ENCODE assay signal across 8 cellular contexts in the genomic region with DNA sequence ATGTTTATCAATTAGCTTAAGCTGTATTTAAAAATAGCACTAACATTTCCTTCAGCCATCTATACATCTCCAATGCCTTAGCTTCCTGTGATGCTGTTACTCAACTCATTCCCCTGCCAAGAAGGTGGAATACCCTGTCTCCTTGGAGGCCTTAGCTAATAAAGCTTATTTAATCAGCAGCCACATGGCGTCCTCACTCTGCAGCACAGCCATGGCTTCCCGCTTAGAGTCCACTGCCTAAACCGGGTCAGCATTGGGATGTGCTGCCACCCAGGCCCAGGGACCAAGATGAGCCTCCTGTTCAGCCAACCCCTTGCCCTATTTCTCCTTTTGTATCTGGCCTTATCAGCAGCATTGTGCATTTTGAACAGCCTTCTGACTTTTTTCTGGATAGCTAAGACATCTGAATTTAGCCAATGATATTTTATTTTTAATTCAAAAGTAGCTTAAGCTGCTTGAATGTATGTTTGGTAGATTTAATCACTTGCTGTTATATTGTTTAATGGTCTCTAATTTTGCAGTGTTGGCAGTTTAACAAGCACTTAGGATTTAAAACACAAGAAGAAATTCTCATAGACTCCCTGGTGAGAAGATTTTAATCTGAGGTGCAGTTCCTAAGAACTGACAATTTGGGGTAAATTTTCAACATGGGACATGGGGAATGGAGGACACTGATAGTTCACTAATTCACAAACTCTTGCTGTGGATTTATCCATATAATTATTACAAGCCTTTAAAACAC.
DNase-seq lines count a peak whose midpoint lies in the region; ATAC-seq and TF ChIP-seq lines count a peak whose summit lies in the region.

No MANE protein-coding gene starts in this region.

- H3K4me3 Mint-ChIP-seq in effector memory CD8-positive, alpha-beta T cell = no peak overlapping the region

- H3K4me1 ChIP-seq in muscle layer of colon (ENCODE audit: insufficient read depth, low read length) = peaks cover 11% of the 10 kb centered on the region

- peak overlapping the region; percentile 43 for H3K27ac ChIP-seq in AG04450 (ENCODE audit: low read depth, low read length)
- H3K27ac ChIP-seq in muscle layer of colon (ENCODE audit: low read depth, low read length) = peak overlapping the region; percentile 71

- no peaks in the 10 kb centered on the region for H3K27me3 Mint-ChIP-seq in effector memory CD8-positive, alpha-beta T cell

- no peak overlapping the region for H3K9ac ChIP-seq in muscle layer of colon (ENCODE audit: low read length)

- no peak for DNase-seq in AG04450 (ENCODE audit: low read depth, low spot score)
- DNase-seq in LNCaP clone FGC (ENCODE audit: low read depth) = peak; percentile 90
- no peak for DNase-seq in effector memory CD8-positive, alpha-beta T cell
- DNase-seq in occipital lobe (lab: John Stamatoyannopoulos, UW) = no peak
- no peak for DNase-seq in NCI-H2171 (lab: John Stamatoyannopoulos, UW)
- DNase-seq in iPS-NIHi11 (ENCODE audit: low spot score) = no peak

- POLR2A ChIA-PET in AG04450 (lab: Yijun Ruan, JAX) = interaction anchor here (0.6 to 2.0 kb wide), 10 partner anchors 55 to 1023 kb away, joined by 3 to 18 read pairs (median 4); a partner anchor contains a TSS

- no peaks in the 10 kb centered on the region for H3K9me3 ChIP-seq in AG04450 (ENCODE audit: control insufficient read depth, insufficient read depth, low read length)
- H3K9me3 ChIP-seq in muscle layer of colon (ENCODE audit: low read length) = no peaks in the 10 kb centered on the region

- no peaks in the 10 kb centered on the region for H3K4me1 Mint-ChIP-seq in effector memory CD8-positive, alpha-beta T cell (ENCODE audit: low read depth in 2 of 2)

- ATAC-seq in effector memory CD8-positive, alpha-beta T cell (replicated peaks) = no peak
- no peak for ATAC-seq in GM18909 (IDR thresholded peaks at IDR 0.05; ENCODE audit: poor library complexity, unreplicated experiment)

- H3K9me3 Mint-ChIP-seq in effector memory CD8-positive, alpha-beta T cell = no peaks in the 10 kb centered on the region

- H3K27ac Mint-ChIP-seq in effector memory CD8-positive, alpha-beta T cell = peak overlapping the region; percentile 18 to 42

- H3K4me3 ChIP-seq in AG04450 (ENCODE audit: low read depth, low read length) = no peak overlapping the region
- H3K4me3 ChIP-seq in LNCaP clone FGC (ENCODE audit: low read depth, low read length) = no peak overlapping the region
- no peak overlapping the region for H3K4me3 ChIP-seq in muscle layer of colon (ENCODE audit: low read depth in 1 of 2, low read length in 2 of 2)

- CTCF ChIA-PET in AG04450 (lab: Charles Lee) = interaction anchor here (0.6 to 2.6 kb wide), 47 partner anchors 7 to 866 kb away, joined by 3 to 27 read pairs (median 3); a partner anchor contains a TSS

- TF ChIP-seq CTCF in AG04450 (IDR thresholded peaks at IDR 0.05; ENCODE audit: low read depth, low read length) (no peak), LNCaP clone FGC (IDR thresholded peaks at IDR 0.05; ENCODE audit: control insufficient read depth, extremely low read depth, insufficient read depth) (peak; percentile 42)

- H3K27me3 ChIP-seq in AG04450 (ENCODE audit: control insufficient read depth, insufficient read depth, low read length) (no peaks in the 10 kb centered on the region), muscle layer of colon (ENCODE audit: control insufficient read depth in 1 of 2, insufficient read depth in 2 of 2, low read length in 2 of 2) (no peaks in the 10 kb centered on the region)

- H3K36me3 ChIP-seq in muscle layer of colon (ENCODE audit: insufficient read depth, low read length) = no peaks in the 10 kb centered on the region

- no peaks in the 10 kb centered on the region for H3K36me3 Mint-ChIP-seq in effector memory CD8-positive, alpha-beta T cell (ENCODE audit: insufficient read depth)
